Comparison of ENCODE assay signal across 20 cellular contexts in genomic region chr6:157571995-157572394, GRCh38.
A peak's percentile ranks its signal among the peaks of the same experiment; 100 is the strongest.
DNase-seq lines count a peak whose midpoint lies in the region; ATAC-seq and TF ChIP-seq lines count a peak whose summit lies in the region.
"Had no signal": no experiment of that assay in that cellular context is flagged by ENCODE, and none has a peak within 500 bp of the region (broad histone marks: within the 10 kb centered on the region; RNA-seq: fewer than 3 reads in every experiment).

No MANE protein-coding gene starts in this region.

- no peaks in the 10 kb centered on the region for H3K9me3 Mint-ChIP-seq in naive B cell
- H3K9me3 Mint-ChIP-seq in stimulated activated naive B cell treated with anti-CD40 and anti-IgM and Interleukin-4, amounts not matched to agents 10 μg/mL and 1 μg/mL and 100 μg/mL, for 72 hours = no peaks in the 10 kb centered on the region

- peaks cover 5 to 17% of the 10 kb centered on the region in 2 donors for H3K36me3 Mint-ChIP-seq in naive B cell
- H3K36me3 Mint-ChIP-seq in stimulated activated naive B cell treated with anti-CD40 and anti-IgM and Interleukin-4, amounts not matched to agents 10 μg/mL and 1 μg/mL and 100 μg/mL, for 72 hours = peaks cover 11 to 15% of the 10 kb centered on the region in 2 donors
- H3K36me3 Mint-ChIP-seq: CD8-positive, alpha-beta T cell had no signal

- peaks cover 39 to 66% (median 50%) of the 10 kb centered on the region in 3 donors for H3K4me1 Mint-ChIP-seq in naive B cell
- peaks cover 35 to 43% of the 10 kb centered on the region in 2 donors for H3K4me1 Mint-ChIP-seq in stimulated activated naive B cell treated with anti-CD40 and anti-IgM and Interleukin-4, amounts not matched to agents 10 μg/mL and 1 μg/mL and 100 μg/mL, for 72 hours

- no peaks in the 10 kb centered on the region for H4K20me1 ChIP-seq in KMS-11 (ENCODE audit: insufficient read depth)

- H3K4me3 Mint-ChIP-seq in naive B cell = peak overlapping the region in 5 of 8 donors; percentile 7 to 55 (median 35)
- H3K4me3 Mint-ChIP-seq in stimulated activated naive B cell treated with anti-CD40 and anti-IgM and Interleukin-4, amounts not matched to agents 10 μg/mL and 1 μg/mL and 100 μg/mL, for 72 hours = no peak overlapping the region
- H3K4me3 Mint-ChIP-seq: CD8-positive, alpha-beta T cell; GM23338 had no signal

- DNase-seq in naive B cell (no peak), NAMALWA (ENCODE audit: low spot score) (no peak), NCI-H82 (lab: John Stamatoyannopoulos, UW) (no peak)
- no peak for DNase-seq in stimulated activated naive B cell treated with anti-CD40 and anti-IgM and Interleukin-4, amounts not matched to agents 10 μg/mL and 1 μg/mL and 100 μg/mL, for 72 hours
- DNase-seq: Calu3, EL, GF-D8, KG1, NCI-H1694, NCI-H2081 treated with DMSO at 0.1 percent for 48 hours, NCI-H2171 treated with DMSO at 0.1 percent for 48 hours, NCI-H524 treated with DMSO at 0.1 percent for 48 hours, PC-3, Right ventricle myocardium superior had no signal

- H3K9ac ChIP-seq in KMS-11 = no peak overlapping the region

- peak overlapping the region in 2 of 6 donors; percentile 68 to 71 for H3K27ac Mint-ChIP-seq in naive B cell
- H3K27ac Mint-ChIP-seq in stimulated activated naive B cell treated with anti-CD40 and anti-IgM and Interleukin-4, amounts not matched to agents 10 μg/mL and 1 μg/mL and 100 μg/mL, for 72 hours = peak overlapping the region; percentile 3
- H3K27ac Mint-ChIP-seq: CD8-positive, alpha-beta T cell; GM23338 had no signal

- no peaks in the 10 kb centered on the region for H3K79me2 ChIP-seq in KMS-11 (ENCODE audit: insufficient read depth, low read depth)

- TF ChIP-seq CTCF in KMS-11 (conservative IDR thresholded peaks at IDR 0.05; ENCODE audit: low read depth, low read length) = no peak

- H3K27me3 Mint-ChIP-seq in naive B cell = no peaks in the 10 kb centered on the region
- H3K27me3 Mint-ChIP-seq in stimulated activated naive B cell treated with anti-CD40 and anti-IgM and Interleukin-4, amounts not matched to agents 10 μg/mL and 1 μg/mL and 100 μg/mL, for 72 hours = no peaks in the 10 kb centered on the region

- H3K27ac ChIP-seq in KMS-11 = peak overlapping the region; percentile 13; the same call in 1 of the 2 replicates

- no peaks in the 10 kb centered on the region for H3K27me3 ChIP-seq in KMS-11 (ENCODE audit: insufficient read depth, low read depth)

- ATAC-seq in naive B cell (ENCODE audit: low read depth in 2 of 2) = no peak
- no peak for ATAC-seq in stimulated activated naive B cell treated with anti-CD40 and anti-IgM and Interleukin-4, amounts not matched to agents 10 μg/mL and 1 μg/mL and 100 μg/mL, for 72 hours (replicated peaks)
- ATAC-seq in HG03045 (IDR thresholded peaks at IDR 0.05; ENCODE audit: unreplicated experiment) = no peak
- ATAC-seq: CD8-positive, alpha-beta T cell; GM23338; PC-3 had no signal

- H3K4me2 ChIP-seq in KMS-11 = peak overlapping the region; percentile 12; the same call in 1 of the 2 replicates
- H3K4me2 ChIP-seq: GM23338 had no signal

- peaks cover 47% of the 10 kb centered on the region for H3K4me1 ChIP-seq in KMS-11 (ENCODE audit: low read depth, poor library complexity, severe bottlenecking)

- H2AFZ ChIP-seq in KMS-11 (ENCODE audit: low read depth) = no peak overlapping the region

- H3K4me3 ChIP-seq in GM08714 (ENCODE audit: low read length) = peak overlapping the region; percentile 29; the same call in 1 of the 2 replicates
- no peak overlapping the region for H3K4me3 ChIP-seq in KMS-11 (IDR thresholded peaks at IDR 0.05; ENCODE audit: insufficient read depth, low read depth, low read length)
- H3K4me3 ChIP-seq: GM23338, HAP-1 had no signal

- no peaks in the 10 kb centered on the region for H3K36me3 ChIP-seq in KMS-11 (ENCODE audit: insufficient read depth)
- H3K36me3 ChIP-seq: HAP-1 had no signal

Comparison
In these comparisons a context has a peak if more than half of its experiments do, and no peak if none do; other contexts are left out.
1. H3K4me3 Mint-ChIP-seq: peak in naive B cell (5 of 8); none in stimulated activated naive B cell treated with anti-CD40 and anti-IgM and Interleukin-4, amounts not matched to agents 10 μg/mL and 1 μg/mL and 100 μg/mL, for 72 hours (0 of 2).